ENCODE assay signal across 12 cellular contexts in the genomic region with DNA sequence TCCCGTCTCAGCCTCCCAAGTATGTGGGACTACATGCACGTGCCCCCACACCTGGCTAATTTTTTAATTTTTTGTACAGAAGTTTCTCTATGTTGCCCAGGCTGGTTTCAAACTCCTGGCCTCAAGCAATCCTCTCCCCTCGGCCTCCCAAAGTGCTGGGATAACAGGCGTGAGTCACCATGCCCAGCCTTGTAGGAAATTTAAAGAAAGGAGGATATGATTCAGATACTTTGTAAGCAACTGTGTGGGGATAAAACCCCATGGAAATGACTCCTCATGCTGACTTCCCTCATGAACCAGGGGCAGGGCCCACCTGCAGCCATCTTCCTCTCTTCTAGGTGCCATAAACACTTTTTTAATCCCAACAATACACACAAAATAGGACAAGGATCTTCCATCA. TPM values are rescaled to one million over a fixed set of nuclear protein-coding genes. Genes with fewer than 3 reads are reported as not detected.
A peak's percentile ranks its signal among the peaks of the same experiment; 100 is the strongest.
DNase-seq lines count a peak whose midpoint lies in the region; ATAC-seq and TF ChIP-seq lines count a peak whose summit lies in the region.
"Had no signal": no experiment of that assay in that cellular context is flagged by ENCODE, and none has a peak within 500 bp of the region (broad histone marks: within the 10 kb centered on the region; RNA-seq: fewer than 3 reads in every experiment).

No MANE protein-coding gene starts in this region.

- CTCF ChIA-PET in CD4-positive, alpha-beta memory T cell (lab: Charles Lee; ENCODE audit: partially characterized antibody): interaction anchor here (0.7 to 1.3 kb wide), 2 partner anchors 8 to 20 kb away, joined by 3 to 4 read pairs; no protein-coding TSS in a partner anchor

- ATAC-seq in natural killer cell (no peak), GM21360 (IDR thresholded peaks at IDR 0.05; ENCODE audit: unreplicated experiment) (no peak), Right ventricle myocardium inferior (no peak)

- peak overlapping the region in 5 of 8 donors; percentile 12 to 81 (median 22) for H3K4me3 Mint-ChIP-seq in CD4-positive, alpha-beta memory T cell
- H3K4me3 Mint-ChIP-seq in natural killer cell: no peak overlapping the region
- H3K4me3 Mint-ChIP-seq: nephron had no signal

- peaks cover 49 to 60% (median 53%) of the 10 kb centered on the region in 4 donors for H3K4me1 Mint-ChIP-seq in CD4-positive, alpha-beta memory T cell
- peaks cover 59 to 62% of the 10 kb centered on the region in 2 donors for H3K4me1 Mint-ChIP-seq in natural killer cell
- H3K4me1 Mint-ChIP-seq: nephron had no signal

- no peaks in the 10 kb centered on the region for H3K27me3 Mint-ChIP-seq in CD4-positive, alpha-beta memory T cell
- H3K27me3 Mint-ChIP-seq in natural killer cell (ENCODE audit: low read depth in 2 of 2): no peaks in the 10 kb centered on the region

- DNase-seq in CD4-positive, alpha-beta memory T cell: peak in 1 of 5 donors; percentile 44
- DNase-seq in HT1080 (ENCODE audit: low read depth) (peak; percentile 93), natural killer cell (no peak), HuH-7 (ENCODE audit: low spot score) (no peak), Right ventricle myocardium inferior (ENCODE audit: missing footprints) (no peak), right atrium auricular region (ENCODE audit: low spot score) (no peak)
- DNase-seq in activated naive CD4-positive, alpha-beta T cell treated with anti-CD3 and anti-CD28 coated beads, Interleukin-2, amount 50 U/mL, for 16 hours: peak; percentile 14
- DNase-seq: NCI-H510A treated with DMSO at 0.1 percent for 48 hours had no signal

- TF ChIP-seq CTCF in natural killer cell (IDR thresholded peaks at IDR 0.05): no peak
- TF ChIP-seq CTCF in right atrium auricular region (IDR thresholded peaks at IDR 0.05): no peak

- no peaks in the 10 kb centered on the region for H3K9me3 ChIP-seq in CD4-positive, alpha-beta memory T cell (ENCODE audit: control insufficient read depth in 1 of 2, low read length in 2 of 2)
- no peaks in the 10 kb centered on the region for H3K9me3 ChIP-seq in right atrium auricular region

- H3K36me3 ChIP-seq in CD4-positive, alpha-beta memory T cell (ENCODE audit: insufficient read depth, low read length): peaks cover 13% of the 10 kb centered on the region
- no peaks in the 10 kb centered on the region for H3K36me3 ChIP-seq in right atrium auricular region

- no peaks in the 10 kb centered on the region for H3K9me3 Mint-ChIP-seq in CD4-positive, alpha-beta memory T cell
- no peaks in the 10 kb centered on the region for H3K9me3 Mint-ChIP-seq in natural killer cell
- H3K9me3 Mint-ChIP-seq: nephron had no signal

- POLR2A ChIA-PET in CD4-positive, alpha-beta memory T cell (lab: Charles Lee; ENCODE audit: partially characterized antibody): interaction anchor here (1.3 to 9.0 kb wide), 2 partner anchors 20 to 50 kb away, joined by 8 to 167 read pairs; partner anchors contain the start of gene APBB1IP

- peak overlapping the region; percentile 82 to 97 (median 95) for H3K27ac Mint-ChIP-seq in CD4-positive, alpha-beta memory T cell
- peak overlapping the region; percentile 96 to 98 for H3K27ac Mint-ChIP-seq in natural killer cell
- H3K27ac Mint-ChIP-seq: nephron had no signal

- peaks cover 25 to 35% of the 10 kb centered on the region in 2 donors for H3K36me3 Mint-ChIP-seq in CD4-positive, alpha-beta memory T cell
- peaks cover 8% of the 10 kb centered on the region for H3K36me3 Mint-ChIP-seq in natural killer cell

- peak overlapping the region; percentile 73 for H3K27ac ChIP-seq in CD4-positive, alpha-beta memory T cell (ENCODE audit: low read depth, low read length)
- peak overlapping the region in 1 of 2 donors; percentile 84 for H3K27ac ChIP-seq in right atrium auricular region

- peaks cover 66% of the 10 kb centered on the region for H3K4me1 ChIP-seq in CD4-positive, alpha-beta memory T cell (ENCODE audit: insufficient read depth, low read length)
- peaks cover 0 to 28% of the 10 kb centered on the region in 2 donors for H3K4me1 ChIP-seq in right atrium auricular region

- intact Hi-C loops in CD4-positive, alpha-beta memory T cell (cut with micrococcal nuclease): loop anchor here (5.0 to 10.0 kb wide), 2 partner anchors 59 to 1846 kb away; no protein-coding TSS in a partner anchor
- intact Hi-C loops in natural killer cell (cut with micrococcal nuclease) (loop anchor here (2.0 to 10.0 kb wide), 3 partner anchors 14 to 1844 kb away; partner anchors contain the start of genes MASTL and YME1L1), Right ventricle myocardium inferior (cut with DNase I) (no loop called here)

- H3K4me3 ChIP-seq in CD4-positive, alpha-beta memory T cell (ENCODE audit: low read length in 2 of 2): no peak overlapping the region
- H3K4me3 ChIP-seq in right atrium auricular region: no peak overlapping the region

- H3K27me3 ChIP-seq in CD4-positive, alpha-beta memory T cell (ENCODE audit: insufficient read depth, low read length): no peaks in the 10 kb centered on the region
- no peaks in the 10 kb centered on the region for H3K27me3 ChIP-seq in right atrium auricular region

RNA-seq across cellular contexts. Expression of gene APBB1IP, which starts 50.2 kb away (rescaled TPM):
- 100 to 1,000 TPM; 106 TPM for total RNA-seq in CD4-positive, alpha-beta memory T cell
- 10 to 100 TPM; 30.6 to 85.9 TPM for polyA plus RNA-seq in CD4-positive, alpha-beta memory T cell
- not detected in 2 replicates for total RNA-seq in HT1080 (2014; rRNA removed; shearing (Covaris generic))
- 0.06 TPM in 1 of 2 replicates, not detected in the other for polyA plus RNA-seq in HT1080 (2015; cell fraction: cytosol; rRNA removed)
- not detected in 2 replicates for polyA plus RNA-seq in HT1080 (2015; cell fraction: nucleus; rRNA removed)
- total RNA-seq in natural killer cell: 100 to 1,000 TPM in 2 of 3 donors, 10 to 100 TPM in 1; 92.5 to 119 (median 100) TPM
- total RNA-seq in Right ventricle myocardium inferior: 4.8 TPM
- 1 to 10 TPM; 1.4 to 3.1 TPM for total RNA-seq in right atrium auricular region
- total RNA-seq: G401, H1 had no signal

Comparison
In these comparisons a context has a peak if more than half of its experiments do, and no peak if none do; other contexts are left out.
1. DNase-seq: peak in HT1080 (single experiment) and activated naive CD4-positive, alpha-beta T cell treated with anti-CD3 and anti-CD28 coated beads, Interleukin-2, amount 50 U/mL, for 16 hours (single experiment); none in natural killer cell (single experiment), HuH-7 (single experiment), Right ventricle myocardium inferior (single experiment) and right atrium auricular region (single experiment).
2. RNA of gene APBB1IP, which starts 50.2 kb away (total RNA-seq): 106 TPM in CD4-positive, alpha-beta memory T cell and 92.5 to 119 TPM in natural killer cell; 4.8 TPM in Right ventricle myocardium inferior (single experiment), 1.4 to 3.1 TPM in right atrium auricular region and not detected in HT1080; every median in the first group is over 10 times any median in the second.